In genomic region chr3:38805765-38806386, GRCh38 we compare ENCODE assay signal across 1 cellular context.
A peak's percentile ranks its signal among the peaks of the same experiment; 100 is the strongest.
TF ChIP-seq lines count a peak whose summit lies in the region.

No MANE protein-coding gene starts in this region.

TF ChIP-seq in HepG2, 621 proteins besides CTCF, POLR2A, EP300 and RAD21 (continued from another document and continues in another):
- TF ChIP-seq, protein P1, sequence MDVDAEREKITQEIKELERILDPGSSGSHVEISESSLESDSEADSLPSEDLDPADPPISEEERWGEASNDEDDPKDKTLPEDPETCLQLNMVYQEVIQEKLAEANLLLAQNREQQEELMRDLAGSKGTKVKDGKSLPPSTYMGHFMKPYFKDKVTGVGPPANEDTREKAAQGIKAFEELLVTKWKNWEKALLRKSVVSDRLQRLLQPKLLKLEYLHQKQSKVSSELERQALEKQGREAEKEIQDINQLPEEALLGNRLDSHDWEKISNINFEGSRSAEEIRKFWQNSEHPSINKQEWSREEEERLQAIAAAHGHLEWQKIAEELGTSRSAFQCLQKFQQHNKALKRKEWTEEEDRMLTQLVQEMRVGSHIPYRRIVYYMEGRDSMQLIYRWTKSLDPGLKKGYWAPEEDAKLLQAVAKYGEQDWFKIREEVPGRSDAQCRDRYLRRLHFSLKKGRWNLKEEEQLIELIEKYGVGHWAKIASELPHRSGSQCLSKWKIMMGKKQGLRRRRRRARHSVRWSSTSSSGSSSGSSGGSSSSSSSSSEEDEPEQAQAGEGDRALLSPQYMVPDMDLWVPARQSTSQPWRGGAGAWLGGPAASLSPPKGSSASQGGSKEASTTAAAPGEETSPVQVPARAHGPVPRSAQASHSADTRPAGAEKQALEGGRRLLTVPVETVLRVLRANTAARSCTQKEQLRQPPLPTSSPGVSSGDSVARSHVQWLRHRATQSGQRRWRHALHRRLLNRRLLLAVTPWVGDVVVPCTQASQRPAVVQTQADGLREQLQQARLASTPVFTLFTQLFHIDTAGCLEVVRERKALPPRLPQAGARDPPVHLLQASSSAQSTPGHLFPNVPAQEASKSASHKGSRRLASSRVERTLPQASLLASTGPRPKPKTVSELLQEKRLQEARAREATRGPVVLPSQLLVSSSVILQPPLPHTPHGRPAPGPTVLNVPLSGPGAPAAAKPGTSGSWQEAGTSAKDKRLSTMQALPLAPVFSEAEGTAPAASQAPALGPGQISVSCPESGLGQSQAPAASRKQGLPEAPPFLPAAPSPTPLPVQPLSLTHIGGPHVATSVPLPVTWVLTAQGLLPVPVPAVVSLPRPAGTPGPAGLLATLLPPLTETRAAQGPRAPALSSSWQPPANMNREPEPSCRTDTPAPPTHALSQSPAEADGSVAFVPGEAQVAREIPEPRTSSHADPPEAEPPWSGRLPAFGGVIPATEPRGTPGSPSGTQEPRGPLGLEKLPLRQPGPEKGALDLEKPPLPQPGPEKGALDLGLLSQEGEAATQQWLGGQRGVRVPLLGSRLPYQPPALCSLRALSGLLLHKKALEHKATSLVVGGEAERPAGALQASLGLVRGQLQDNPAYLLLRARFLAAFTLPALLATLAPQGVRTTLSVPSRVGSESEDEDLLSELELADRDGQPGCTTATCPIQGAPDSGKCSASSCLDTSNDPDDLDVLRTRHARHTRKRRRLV (CRISPR knock-in tag; IDR thresholded peaks at IDR 0.05), result 0 out of 2 replicates have a peak, but pooled peaks have one; percentile 52
- peak; percentile 99 for TF ChIP-seq XBP1 (CRISPR knock-in tag; IDR thresholded peaks at IDR 0.05)
- TF ChIP-seq TRIM24 (CRISPR knock-in tag; IDR thresholded peaks at IDR 0.05), result no peak
- TF ChIP-seq, protein P2, sequence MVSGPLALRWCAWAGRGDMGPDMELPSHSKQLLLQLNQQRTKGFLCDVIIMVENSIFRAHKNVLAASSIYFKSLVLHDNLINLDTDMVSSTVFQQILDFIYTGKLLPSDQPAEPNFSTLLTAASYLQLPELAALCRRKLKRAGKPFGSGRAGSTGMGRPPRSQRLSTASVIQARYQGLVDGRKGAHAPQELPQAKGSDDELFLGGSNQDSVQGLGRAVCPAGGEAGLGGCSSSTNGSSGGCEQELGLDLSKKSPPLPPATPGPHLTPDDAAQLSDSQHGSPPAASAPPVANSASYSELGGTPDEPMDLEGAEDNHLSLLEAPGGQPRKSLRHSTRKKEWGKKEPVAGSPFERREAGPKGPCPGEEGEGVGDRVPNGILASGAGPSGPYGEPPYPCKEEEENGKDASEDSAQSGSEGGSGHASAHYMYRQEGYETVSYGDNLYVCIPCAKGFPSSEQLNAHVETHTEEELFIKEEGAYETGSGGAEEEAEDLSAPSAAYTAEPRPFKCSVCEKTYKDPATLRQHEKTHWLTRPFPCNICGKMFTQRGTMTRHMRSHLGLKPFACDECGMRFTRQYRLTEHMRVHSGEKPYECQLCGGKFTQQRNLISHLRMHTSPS (CRISPR knock-in tag; IDR thresholded peaks at IDR 0.05; ENCODE audit: low read depth), result no peak; the same call in 1 of the 2 replicates
- TF ChIP-seq SRY (CRISPR knock-in tag; IDR thresholded peaks at IDR 0.05), result peak; percentile 99
- TF ChIP-seq ZSCAN25 (CRISPR knock-in tag; IDR thresholded peaks at IDR 0.05), result peak; percentile 92
- peak; percentile 94 for TF ChIP-seq ZNF432 (CRISPR knock-in tag; IDR thresholded peaks at IDR 0.05; ENCODE audit: borderline replicate concordance)
- no peak for TF ChIP-seq HCFC1 (IDR thresholded peaks at IDR 0.05; ENCODE audit: low read depth, low read length)
- no peak for TF ChIP-seq ZNF619 (CRISPR knock-in tag; IDR thresholded peaks at IDR 0.05)
- peak; percentile 99 for TF ChIP-seq HOXA5 (CRISPR knock-in tag; IDR thresholded peaks at IDR 0.05)
- peak; percentile 94 for TF ChIP-seq ZSCAN20 (CRISPR knock-in tag; IDR thresholded peaks at IDR 0.05; ENCODE audit: borderline replicate concordance)
- TF ChIP-seq ZNF782 (CRISPR knock-in tag; IDR thresholded peaks at IDR 0.05; ENCODE audit: borderline replicate concordance), result peak; percentile 89
- 0 out of 2 replicates have a peak, but pooled peaks have one; percentile 49 for TF ChIP-seq ZSCAN29 (CRISPR knock-in tag; conservative IDR thresholded peaks at IDR 0.05)
- peak; percentile 62 for TF ChIP-seq NFYC (CRISPR knock-in tag; IDR thresholded peaks at IDR 0.05)
- TF ChIP-seq, protein P3, sequence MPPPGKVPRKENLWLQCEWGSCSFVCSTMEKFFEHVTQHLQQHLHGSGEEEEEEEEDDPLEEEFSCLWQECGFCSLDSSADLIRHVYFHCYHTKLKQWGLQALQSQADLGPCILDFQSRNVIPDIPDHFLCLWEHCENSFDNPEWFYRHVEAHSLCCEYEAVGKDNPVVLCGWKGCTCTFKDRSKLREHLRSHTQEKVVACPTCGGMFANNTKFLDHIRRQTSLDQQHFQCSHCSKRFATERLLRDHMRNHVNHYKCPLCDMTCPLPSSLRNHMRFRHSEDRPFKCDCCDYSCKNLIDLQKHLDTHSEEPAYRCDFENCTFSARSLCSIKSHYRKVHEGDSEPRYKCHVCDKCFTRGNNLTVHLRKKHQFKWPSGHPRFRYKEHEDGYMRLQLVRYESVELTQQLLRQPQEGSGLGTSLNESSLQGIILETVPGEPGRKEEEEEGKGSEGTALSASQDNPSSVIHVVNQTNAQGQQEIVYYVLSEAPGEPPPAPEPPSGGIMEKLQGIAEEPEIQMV (CRISPR knock-in tag; IDR thresholded peaks at IDR 0.05; ENCODE audit: low read depth), result peak; percentile 93
- TF ChIP-seq, protein P4, sequence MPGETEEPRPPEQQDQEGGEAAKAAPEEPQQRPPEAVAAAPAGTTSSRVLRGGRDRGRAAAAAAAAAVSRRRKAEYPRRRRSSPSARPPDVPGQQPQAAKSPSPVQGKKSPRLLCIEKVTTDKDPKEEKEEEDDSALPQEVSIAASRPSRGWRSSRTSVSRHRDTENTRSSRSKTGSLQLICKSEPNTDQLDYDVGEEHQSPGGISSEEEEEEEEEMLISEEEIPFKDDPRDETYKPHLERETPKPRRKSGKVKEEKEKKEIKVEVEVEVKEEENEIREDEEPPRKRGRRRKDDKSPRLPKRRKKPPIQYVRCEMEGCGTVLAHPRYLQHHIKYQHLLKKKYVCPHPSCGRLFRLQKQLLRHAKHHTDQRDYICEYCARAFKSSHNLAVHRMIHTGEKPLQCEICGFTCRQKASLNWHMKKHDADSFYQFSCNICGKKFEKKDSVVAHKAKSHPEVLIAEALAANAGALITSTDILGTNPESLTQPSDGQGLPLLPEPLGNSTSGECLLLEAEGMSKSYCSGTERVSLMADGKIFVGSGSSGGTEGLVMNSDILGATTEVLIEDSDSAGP (CRISPR knock-in tag; IDR thresholded peaks at IDR 0.05; ENCODE audit: borderline replicate concordance), result peak; percentile 20; the same call in 1 of the 2 replicates
- TF ChIP-seq ZBTB43 (CRISPR knock-in tag; conservative IDR thresholded peaks at IDR 0.05), result peak; percentile 98
- TF ChIP-seq, protein P5, sequence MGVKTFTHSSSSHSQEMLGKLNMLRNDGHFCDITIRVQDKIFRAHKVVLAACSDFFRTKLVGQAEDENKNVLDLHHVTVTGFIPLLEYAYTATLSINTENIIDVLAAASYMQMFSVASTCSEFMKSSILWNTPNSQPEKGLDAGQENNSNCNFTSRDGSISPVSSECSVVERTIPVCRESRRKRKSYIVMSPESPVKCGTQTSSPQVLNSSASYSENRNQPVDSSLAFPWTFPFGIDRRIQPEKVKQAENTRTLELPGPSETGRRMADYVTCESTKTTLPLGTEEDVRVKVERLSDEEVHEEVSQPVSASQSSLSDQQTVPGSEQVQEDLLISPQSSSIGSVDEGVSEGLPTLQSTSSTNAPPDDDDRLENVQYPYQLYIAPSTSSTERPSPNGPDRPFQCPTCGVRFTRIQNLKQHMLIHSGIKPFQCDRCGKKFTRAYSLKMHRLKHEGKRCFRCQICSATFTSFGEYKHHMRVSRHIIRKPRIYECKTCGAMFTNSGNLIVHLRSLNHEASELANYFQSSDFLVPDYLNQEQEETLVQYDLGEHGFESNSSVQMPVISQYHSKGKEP (CRISPR knock-in tag; IDR thresholded peaks at IDR 0.05), result peak; percentile 99
- TF ChIP-seq ZNF530 (CRISPR knock-in tag; IDR thresholded peaks at IDR 0.05; ENCODE audit: low read depth), result peak; percentile 98
- no peak for TF ChIP-seq KDM5B (CRISPR knock-in tag; IDR thresholded peaks at IDR 0.05; ENCODE audit: borderline replicate concordance)
- TF ChIP-seq, protein P6, sequence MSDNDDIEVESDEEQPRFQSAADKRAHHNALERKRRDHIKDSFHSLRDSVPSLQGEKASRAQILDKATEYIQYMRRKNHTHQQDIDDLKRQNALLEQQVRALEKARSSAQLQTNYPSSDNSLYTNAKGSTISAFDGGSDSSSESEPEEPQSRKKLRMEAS (IDR thresholded peaks at IDR 0.05), result no peak
- no peak for TF ChIP-seq AHDC1 (CRISPR knock-in tag; IDR thresholded peaks at IDR 0.05; ENCODE audit: borderline replicate concordance)
- TF ChIP-seq ZBTB38 (CRISPR knock-in tag; IDR thresholded peaks at IDR 0.05), result peak; percentile 21; the same call in 1 of the 2 replicates
- TF ChIP-seq ZNF720 (CRISPR knock-in tag; IDR thresholded peaks at IDR 0.05), result peak; percentile 98
- peak; percentile 93 for TF ChIP-seq CBX5 (CRISPR knock-in tag; IDR thresholded peaks at IDR 0.05; ENCODE audit: borderline replicate concordance)
- no peak for TF ChIP-seq CHD2 (IDR thresholded peaks at IDR 0.05; ENCODE audit: low read depth, low read length)
- TF ChIP-seq ZGPAT (CRISPR knock-in tag; IDR thresholded peaks at IDR 0.05), result peak; percentile 93
- no peak for TF ChIP-seq SYNCRIP (IDR thresholded peaks at IDR 0.05; ENCODE audit: insufficient read depth, low read depth, low read length)
- TF ChIP-seq ERF (CRISPR knock-in tag; IDR thresholded peaks at IDR 0.05), result peak; percentile 100
- TF ChIP-seq SAP130 (CRISPR knock-in tag; IDR thresholded peaks at IDR 0.05; ENCODE audit: low read depth), result peak; percentile 95
- TF ChIP-seq ZNF883 (CRISPR knock-in tag; IDR thresholded peaks at IDR 0.05; ENCODE audit: not compliant biosample characterization), result peak; percentile 83
- peak; percentile 84 for TF ChIP-seq THAP11 (CRISPR knock-in tag; IDR thresholded peaks at IDR 0.05)
- TF ChIP-seq JUN (CRISPR knock-in tag; IDR thresholded peaks at IDR 0.05), result peak; percentile 79; the same call in 1 of the 2 replicates
- TF ChIP-seq SKIL (CRISPR knock-in tag; IDR thresholded peaks at IDR 0.05; ENCODE audit: borderline replicate concordance), result peak; percentile 74
